Comparison of ENCODE assay signal across 29 cellular contexts in genomic region chr20:101975-102374, GRCh38. TPM values are rescaled to one million over a fixed set of nuclear protein-coding genes. Genes with fewer than 3 reads are reported as not detected.
"Had no signal": no experiment of that assay in that cellular context is flagged by ENCODE, and none has a peak within 500 bp of the region (broad histone marks: within the 10 kb centered on the region; RNA-seq: fewer than 3 reads in every experiment).

No MANE protein-coding gene starts in this region.

- H3K27ac ChIP-seq: stomach, suprapubic skin, testis, thoracic aorta, thyroid gland, tibial artery, tibial nerve, transverse colon, upper lobe of left lung, uterus, vagina had no signal

- H3K9me3 ChIP-seq: stomach, suprapubic skin, testis, thoracic aorta, thyroid gland, tibial artery, tibial nerve, transverse colon, upper lobe of left lung, uterus, vagina had no signal

- H3K36me3 ChIP-seq: stomach, suprapubic skin, thoracic aorta, thyroid gland, tibial artery, tibial nerve, transverse colon, upper lobe of left lung, uterus, vagina had no signal

- H3K4me3 ChIP-seq: stomach, suprapubic skin, testis, thoracic aorta, thyroid gland, tibial artery, tibial nerve, transverse colon, upper lobe of left lung, uterus, vagina had no signal

- DNase-seq: stimulated activated CD4-positive, alpha-beta T cell treated with anti-CD3 and anti-CD28 coated beads, Interleukin-2, amount 100 ng/mL, for 48 hours; stimulated activated CD4-positive, alpha-beta T cell treated with anti-CD3 and anti-CD28 coated beads, Interleukin-4, amount 100 ng/mL, for 1 hour; stimulated activated CD4-positive, alpha-beta T cell treated with anti-CD3 and anti-CD28 coated beads, Interleukin-4, amount 100 ng/mL, for 24 hours; stimulated activated CD4-positive, alpha-beta T cell treated with anti-CD3 and anti-CD28 coated beads, Interleukin-4, amount 100 ng/mL, for 4 hours; stimulated activated CD8-positive, alpha-beta memory T cell treated with anti-CD3 and anti-CD28 coated beads, Interleukin-4, amount 100 ng/mL, for 48 hours; stimulated activated naive B cell treated with anti-CD40 and anti-IgM and Interleukin-4, amounts not matched to agents 10 μg/mL and 1 μg/mL and 100 μg/mL, for 72 hours; stimulated activated naive CD4-positive, alpha-beta T cell; stimulated activated naive CD4-positive, alpha-beta T cell treated with Interleukin-2 at 50 U/mL for 16 hours; stimulated activated naive CD8-positive, alpha-beta T cell treated with anti-CD3 and anti-CD28 coated beads, Interleukin-15, amount 100 ng/mL, for 72 hours; stimulated activated naive CD8-positive, alpha-beta T cell treated with anti-CD3 and anti-CD28 coated beads, Interleukin-15, Interleukin-2, amounts not matched to agents 100 U/mL and 50 U/mL, for 24 hours; stomach; substantia nigra; testis; thyroid gland; tibial artery; transverse colon; trophoblast cell; uterus had no signal

- ATAC-seq: stimulated activated effector memory CD8-positive, alpha-beta T cell treated with anti-CD3 and anti-CD28 coated beads, Interleukin-12 subunit alpha, Interleukin-12 subunit beta, amount 100 ng/mL, for 72 hours; stimulated activated memory B cell treated with anti-CD40 and anti-IgM and Interleukin-4, amounts not matched to agents 10 μg/mL and 1 μg/mL and 100 μg/mL, for 72 hours; stimulated activated naive B cell treated with anti-CD40 and anti-IgM and Interleukin-4, amounts not matched to agents 10 μg/mL and 1 μg/mL and 100 μg/mL, for 72 hours; stimulated activated naive CD8-positive, alpha-beta T cell treated with anti-CD3 and anti-CD28 coated beads, Interleukin-15, amount 100 ng/mL, for 72 hours; stimulated activated naive CD8-positive, alpha-beta T cell treated with anti-CD3 and anti-CD28 coated beads, Interleukin-15, Interleukin-2, amounts not matched to agents 100 U/mL and 50 U/mL, for 24 hours had no signal

- H3K27me3 ChIP-seq: testis, thyroid gland, uterus, vagina had no signal

- H3K4me1 ChIP-seq: stomach, suprapubic skin, testis, thyroid gland, tibial artery, tibial nerve, transverse colon, upper lobe of left lung, uterus, vagina had no signal

RNA-seq across cellular contexts. Expression of gene DEFB125, which starts 14.5 kb away (rescaled TPM):
- total RNA-seq: stomach, subcutaneous adipose tissue, suprapubic skin, temporal lobe, thoracic aorta, thyroid gland, tibial nerve, transverse colon, upper lobe of left lung, ureter, urinary bladder, uterus, vagina had no signal

RNA-seq across cellular contexts. Expression of gene DEFB126, which starts 40.4 kb away (rescaled TPM):
- total RNA-seq: stomach, subcutaneous adipose tissue, suprapubic skin, temporal lobe, testis, thoracic aorta, thyroid gland, tibial nerve, transverse colon, upper lobe of left lung, ureter, urinary bladder, uterus, vagina had no signal

RNA-seq across cellular contexts. Expression of gene DEFB127, which starts 55.3 kb away (rescaled TPM):
- total RNA-seq: stomach, subcutaneous adipose tissue, suprapubic skin, temporal lobe, testis, thoracic aorta, thyroid gland, tibial nerve, transverse colon, upper lobe of left lung, ureter, urinary bladder, uterus, vagina had no signal
